ENCODE assay signal across 23 cellular contexts in genomic region chr4:147994076-147994475, GRCh38.
DNase-seq lines count a peak whose midpoint lies in the region; ATAC-seq and TF ChIP-seq lines count a peak whose summit lies in the region.
"Had no signal": no experiment of that assay in that cellular context is flagged by ENCODE, and none has a peak within 500 bp of the region (broad histone marks: within the 10 kb centered on the region; RNA-seq: fewer than 3 reads in every experiment).

No MANE protein-coding gene starts in this region.

- H3K9me3 ChIP-seq in adrenal gland (replicated peaks in 1 of 3) (no peaks in the 10 kb centered on the region), mucosa of descending colon (no peaks in the 10 kb centered on the region)
- H3K9me3 ChIP-seq: lower lobe of right lung had no signal

- intact Hi-C loops in adrenal gland (cut with DNase I): no loop called here
- intact Hi-C loops in mucosa of descending colon (cut with DNase I, micrococcal nuclease): no loop called here

- H3K4me3 ChIP-seq in cardiac fibroblast (replicated peaks in 1 of 2; ENCODE audit: low read depth in 2 of 2, low read length in 2 of 2) (no peak overlapping the region), adrenal gland (no peak overlapping the region), mucosa of descending colon (no peak overlapping the region)
- H3K4me3 ChIP-seq: lower lobe of right lung had no signal

- no peaks in the 10 kb centered on the region for H3K27me3 ChIP-seq in adrenal gland

- peak overlapping the region; percentile 48 for H3K27ac Mint-ChIP-seq in mesothelial cell of epicardium
- H3K27ac Mint-ChIP-seq: CD4-positive, CD25-positive, alpha-beta regulatory T cell; dendritic cell treated with granulocyte-macrophage colony-stimulating factor and Interleukin-4, amounts not matched to agents 40 ng/mL and 50 ng/mL, for 4 days; HFFc6; stimulated activated memory B cell treated with anti-CD40 and anti-IgM and Interleukin-4, amounts not matched to agents 10 μg/mL and 1 μg/mL and 100 μg/mL, for 72 hours had no signal

- H3K4me1 ChIP-seq in adrenal gland (replicated peaks in 1 of 2) (peaks cover 0 to 5% of the 10 kb centered on the region in 2 donors), mucosa of descending colon (ENCODE audit: low read depth) (no peaks in the 10 kb centered on the region)
- H3K4me1 ChIP-seq: lower lobe of right lung had no signal

- WGBS in adrenal gland, 4 donors: 66 to 81% (median 74%) methylated on average over 3 of the region's 3 CpGs

- ATAC-seq in mucosa of descending colon: no peak
- ATAC-seq: lower lobe of right lung; right cardiac atrium; stimulated activated memory B cell treated with anti-CD40 and anti-IgM and Interleukin-4, amounts not matched to agents 10 μg/mL and 1 μg/mL and 100 μg/mL, for 72 hours had no signal

- H3K27ac ChIP-seq in adrenal gland: no peak overlapping the region
- H3K27ac ChIP-seq: lower lobe of right lung, RWPE1 had no signal

- H3K36me3 Mint-ChIP-seq in mesothelial cell of epicardium: peaks cover 6% of the 10 kb centered on the region
- H3K36me3 Mint-ChIP-seq: CD4-positive, CD25-positive, alpha-beta regulatory T cell; stimulated activated memory B cell treated with anti-CD40 and anti-IgM and Interleukin-4, amounts not matched to agents 10 μg/mL and 1 μg/mL and 100 μg/mL, for 72 hours had no signal

- no peak for TF ChIP-seq POLR2A in adrenal gland (IDR thresholded peaks at IDR 0.05)

- H3K36me3 ChIP-seq in adrenal gland (replicated peaks in 1 of 2) (no peaks in the 10 kb centered on the region), mucosa of descending colon (ENCODE audit: low read depth) (no peaks in the 10 kb centered on the region)
- H3K36me3 ChIP-seq: lower lobe of right lung had no signal

- no peaks in the 10 kb centered on the region for H3K27me3 Mint-ChIP-seq in mesothelial cell of epicardium (ENCODE audit: low read depth)
- H3K27me3 Mint-ChIP-seq: CD4-positive, CD25-positive, alpha-beta regulatory T cell; dendritic cell treated with granulocyte-macrophage colony-stimulating factor and Interleukin-4, amounts not matched to agents 40 ng/mL and 50 ng/mL, for 4 days; stimulated activated memory B cell treated with anti-CD40 and anti-IgM and Interleukin-4, amounts not matched to agents 10 μg/mL and 1 μg/mL and 100 μg/mL, for 72 hours had no signal

- H3K4me3 Mint-ChIP-seq in mesothelial cell of epicardium: no peak overlapping the region
- H3K4me3 Mint-ChIP-seq: CD4-positive, CD25-positive, alpha-beta regulatory T cell; dendritic cell treated with granulocyte-macrophage colony-stimulating factor and Interleukin-4, amounts not matched to agents 40 ng/mL and 50 ng/mL, for 4 days; HFFc6; stimulated activated memory B cell treated with anti-CD40 and anti-IgM and Interleukin-4, amounts not matched to agents 10 μg/mL and 1 μg/mL and 100 μg/mL, for 72 hours had no signal

- TF ChIP-seq CTCF in cardiac fibroblast (IDR thresholded peaks at IDR 0.05; ENCODE audit: low read depth, low read length) (no peak), mesothelial cell of epicardium (IDR thresholded peaks at IDR 0.05; ENCODE audit: unreplicated experiment) (no peak), adrenal gland (IDR thresholded peaks at IDR 0.05) (no peak), mucosa of descending colon (IDR thresholded peaks at IDR 0.05) (no peak)

- DNase-seq in CD1c-positive myeloid dendritic cell (ENCODE audit: extremely low spot score) (peak; percentile 30), NCI-H524 treated with DMSO at 0.1 percent for 48 hours (lab: John Stamatoyannopoulos, UW) (peak; percentile 62), cardiac fibroblast (ENCODE audit: low read depth in 2 of 2) (peak; percentile 62 to 69), mesothelial cell of epicardium (ENCODE audit: low spot score in 2 of 2, unreplicated experiment in 2 of 2) (no peak), adrenal gland (no peak), cerebellar nuclear complex (lab: John Stamatoyannopoulos, UW) (no peak), COR-L47 (lab: John Stamatoyannopoulos, UW) (no peak), mucosa of descending colon (no peak)
- DNase-seq: ACHN; activated CD4-positive, alpha-beta T cell treated with anti-CD3 and anti-CD28 coated beads, Interleukin-2, amount 50 U/mL, for 1 hour; activated gamma-delta T cell; aorta; CD4-positive, CD25-positive, alpha-beta regulatory T cell; DND-41; glutamatergic neuron; HFFc6; lower lobe of right lung; NCI-H187; NCI-H345; right cardiac atrium had no signal

- no peaks in the 10 kb centered on the region for H3K9me3 Mint-ChIP-seq in mesothelial cell of epicardium
- H3K9me3 Mint-ChIP-seq: CD4-positive, CD25-positive, alpha-beta regulatory T cell; HFFc6; stimulated activated memory B cell treated with anti-CD40 and anti-IgM and Interleukin-4, amounts not matched to agents 10 μg/mL and 1 μg/mL and 100 μg/mL, for 72 hours had no signal

- H3K4me1 Mint-ChIP-seq in mesothelial cell of epicardium: peaks cover 20% of the 10 kb centered on the region
- H3K4me1 Mint-ChIP-seq: stimulated activated memory B cell treated with anti-CD40 and anti-IgM and Interleukin-4, amounts not matched to agents 10 μg/mL and 1 μg/mL and 100 μg/mL, for 72 hours had no signal

Comparison
In these comparisons a context has a peak if more than half of its experiments do, and no peak if none do; other contexts are left out.
1. DNase-seq: peak in CD1c-positive myeloid dendritic cell (single experiment), NCI-H524 treated with DMSO at 0.1 percent for 48 hours (single experiment) and cardiac fibroblast (2 of 2); none in mesothelial cell of epicardium (0 of 2), adrenal gland (0 of 7), cerebellar nuclear complex (0 of 2), COR-L47 (single experiment) and mucosa of descending colon (0 of 3).